14 cellular contexts compared by ENCODE assay signal in the genomic region with DNA sequence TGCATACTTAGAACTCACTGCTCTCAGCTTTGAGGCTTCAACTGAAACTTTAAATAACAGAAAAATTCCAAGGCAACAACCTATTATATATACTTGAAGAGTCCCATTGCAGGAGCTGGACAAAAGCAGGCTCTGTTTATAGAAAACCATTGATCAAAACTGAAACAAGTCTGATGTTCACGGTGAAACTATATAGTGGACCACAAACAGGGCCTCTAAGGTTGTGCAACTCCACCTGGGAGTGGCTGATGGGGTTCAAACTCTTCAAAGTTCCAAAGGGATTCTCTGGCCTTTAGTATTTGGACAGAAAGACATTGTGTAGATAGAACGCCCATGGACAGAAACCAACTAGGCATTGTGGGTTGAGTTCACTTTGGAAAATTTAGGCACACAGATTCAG.
"Had no signal": no experiment of that assay in that cellular context is flagged by ENCODE, and none has a peak within 500 bp of the region (broad histone marks: within the 10 kb centered on the region; RNA-seq: fewer than 3 reads in every experiment).

No MANE protein-coding gene starts in this region.

- H3K36me3 Mint-ChIP-seq: activated naive CD8-positive, alpha-beta T cell treated with anti-CD3 and anti-CD28 coated beads, Interleukin-2, amount 10 ng/mL, durations not matched to agents 7 days and 5 days; memory B cell; type B pancreatic cell had no signal

- H3K4me3 Mint-ChIP-seq: activated CD4-positive, alpha-beta memory T cell treated with anti-CD3 and anti-CD28 coated beads, Interleukin-2, amount 10 ng/mL, durations not matched to agents 7 days and 5 days; activated naive CD8-positive, alpha-beta T cell treated with anti-CD3 and anti-CD28 coated beads, Interleukin-2, amount 10 ng/mL, durations not matched to agents 7 days and 5 days; endodermal cell; memory B cell; nephron progenitor cell; type B pancreatic cell had no signal

- H3K27me3 Mint-ChIP-seq: activated CD4-positive, alpha-beta memory T cell treated with anti-CD3 and anti-CD28 coated beads, Interleukin-2, amount 10 ng/mL, durations not matched to agents 7 days and 5 days; activated naive CD8-positive, alpha-beta T cell treated with anti-CD3 and anti-CD28 coated beads, Interleukin-2, amount 10 ng/mL, durations not matched to agents 7 days and 5 days; type B pancreatic cell had no signal

- H3K36me3 ChIP-seq: left lung, sigmoid colon, suprapubic skin had no signal

- H3K4me1 ChIP-seq: left lung, suprapubic skin had no signal

- H3K9me3 Mint-ChIP-seq: activated CD4-positive, alpha-beta memory T cell treated with anti-CD3 and anti-CD28 coated beads, Interleukin-2, amount 10 ng/mL, durations not matched to agents 7 days and 5 days; activated naive CD8-positive, alpha-beta T cell treated with anti-CD3 and anti-CD28 coated beads, Interleukin-2, amount 10 ng/mL, durations not matched to agents 7 days and 5 days; endodermal cell; memory B cell; nephron progenitor cell had no signal

- H3K4me1 Mint-ChIP-seq: endodermal cell had no signal

- ATAC-seq: left lung had no signal

- H3K4me3 ChIP-seq: left lung, sigmoid colon, suprapubic skin had no signal

- H3K27ac Mint-ChIP-seq: activated CD4-positive, alpha-beta memory T cell treated with anti-CD3 and anti-CD28 coated beads, Interleukin-2, amount 10 ng/mL, durations not matched to agents 7 days and 5 days; activated naive CD8-positive, alpha-beta T cell treated with anti-CD3 and anti-CD28 coated beads, Interleukin-2, amount 10 ng/mL, durations not matched to agents 7 days and 5 days; endodermal cell; memory B cell; nephron progenitor cell; type B pancreatic cell had no signal

- H3K27me3 ChIP-seq: left lung, sigmoid colon, suprapubic skin had no signal

- H3K27ac ChIP-seq: left lung, sigmoid colon, suprapubic skin had no signal

- H3K9me3 ChIP-seq: left lung, sigmoid colon, suprapubic skin had no signal

- DNase-seq: activated CD4-positive, alpha-beta memory T cell treated with anti-CD3 and anti-CD28 coated beads, Interleukin-2, amount 10 ng/mL, durations not matched to agents 7 days and 5 days; activated CD4-positive, alpha-beta T cell treated with anti-CD3 and anti-CD28 coated beads for 1 hour; activated CD8-positive, alpha-beta memory T cell treated with anti-CD3 and anti-CD28 coated beads, Interleukin-2, amount 50 U/mL, for 48 hours; activated naive CD8-positive, alpha-beta T cell treated with anti-CD3 and anti-CD28 coated beads, Interleukin-2, amount 10 ng/mL, durations not matched to agents 7 days and 5 days; anterior cingulate cortex; endodermal cell; erythroblast; left lung; nephron progenitor cell; sigmoid colon; stimulated activated naive CD4-positive, alpha-beta T cell treated with Interleukin-2 at 50 U/mL for 16 hours had no signal
